12 cellular contexts compared by ENCODE assay signal in the genomic region with DNA sequence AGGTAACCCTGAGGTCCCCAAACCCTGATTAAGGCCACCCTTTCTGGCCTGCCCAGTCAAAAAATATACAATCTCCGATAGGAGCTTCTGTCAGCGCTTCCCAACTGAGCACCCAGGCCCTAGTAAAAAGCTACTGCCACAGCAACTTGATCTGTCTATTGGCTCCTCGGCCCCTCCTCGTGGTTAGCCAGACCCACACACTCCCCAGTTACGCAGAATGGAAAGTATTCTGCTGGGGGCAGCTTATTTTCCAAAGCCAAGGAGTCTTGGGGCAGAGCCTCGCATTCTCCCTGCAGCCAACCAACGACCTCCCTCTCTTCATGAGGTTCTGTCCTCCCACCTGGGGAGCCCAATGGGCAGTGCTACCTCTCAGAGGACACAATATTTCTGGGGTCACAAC. TPM values are rescaled to one million over a fixed set of nuclear protein-coding genes. Genes with fewer than 3 reads are reported as not detected.
DNase-seq lines count a peak whose midpoint lies in the region; ATAC-seq and TF ChIP-seq lines count a peak whose summit lies in the region.
"Had no signal": no experiment of that assay in that cellular context is flagged by ENCODE, and none has a peak within 500 bp of the region (broad histone marks: within the 10 kb centered on the region; RNA-seq: fewer than 3 reads in every experiment).

No MANE protein-coding gene starts in this region.

- no peak for TF ChIP-seq POLR2A in ovary (IDR thresholded peaks at IDR 0.05)
- no peak for TF ChIP-seq POLR2A in vagina (IDR thresholded peaks at IDR 0.05)

- H3K79me2 ChIP-seq in fibroblast of lung (ENCODE audit: control insufficient read depth, insufficient read depth, low read length) (peaks cover 10% of the 10 kb centered on the region), PC-9 (ENCODE audit: low read depth) (no peaks in the 10 kb centered on the region)

- peaks cover 23% of the 10 kb centered on the region for H3K4me1 ChIP-seq in fibroblast of lung (ENCODE audit: control insufficient read depth, extremely low read depth, insufficient read depth, low read length)
- H3K4me1 ChIP-seq in ovary (ENCODE audit: insufficient read depth): peaks cover 49% of the 10 kb centered on the region
- peaks cover 57% of the 10 kb centered on the region for H3K4me1 ChIP-seq in vagina
- H3K4me1 ChIP-seq in PC-9 (replicated peaks; ENCODE audit: insufficient read depth): no peaks in the 10 kb centered on the region

- TF ChIP-seq EP300 in ovary (IDR thresholded peaks at IDR 0.05): no peak

- H4K20me1 ChIP-seq in fibroblast of lung (ENCODE audit: control insufficient read depth, extremely low read depth, insufficient read depth, low read length) (no peaks in the 10 kb centered on the region), PC-9 (ENCODE audit: insufficient read depth) (no peaks in the 10 kb centered on the region)

- POLR2A ChIA-PET in PC-9 (lab: Charles Lee; ENCODE audit: unreplicated experiment): no interaction called here

- no peak for ATAC-seq in Right ventricle myocardium superior (ENCODE audit: poor library complexity)

- peak; percentile 51 for DNase-seq in cardiac septum (ENCODE audit: low spot score)
- DNase-seq in Right ventricle myocardium superior: no peak
- DNase-seq in fibroblast of lung (ENCODE audit: low read depth in 2 of 2): peak in 1 of 2 donors; percentile 84
- peak in 1 of 5 donors; percentile 31 for DNase-seq in ovary
- DNase-seq in vagina (ENCODE audit: extremely low spot score in 2 of 2): no peak
- DNase-seq in stimulated activated CD4-positive, alpha-beta T cell treated with anti-CD3 and anti-CD28 coated beads, Interleukin-4, amount 100 ng/mL, for 24 hours: no peak
- no peak for DNase-seq in NCI-H1092 treated with DMSO at 0.1 percent for 48 hours (lab: John Stamatoyannopoulos, UW)
- DNase-seq in PC-9: no peak
- DNase-seq: activated naive CD4-positive, alpha-beta T cell; GF-D8; KG1 had no signal

- H3K9me3 ChIP-seq in fibroblast of lung (ENCODE audit: control insufficient read depth, insufficient read depth, low read depth, low read length): no peaks in the 10 kb centered on the region
- no peaks in the 10 kb centered on the region for H3K9me3 ChIP-seq in ovary
- no peaks in the 10 kb centered on the region for H3K9me3 ChIP-seq in vagina
- H3K9me3 ChIP-seq in PC-9 (ENCODE audit: insufficient read depth, low read depth): no peaks in the 10 kb centered on the region

- H3K9ac ChIP-seq in fibroblast of lung (ENCODE audit: insufficient read depth, low read length): no peak overlapping the region

- H3K27ac ChIP-seq in fibroblast of lung (ENCODE audit: insufficient read depth, low read length) (peak overlapping the region; percentile 79), ovary (peak overlapping the region; percentile 91 to 97), vagina (peak overlapping the region; percentile 83), PC-9 (no peak overlapping the region)
- H3K27ac ChIP-seq: VCaP had no signal

- H3K4me2 ChIP-seq in fibroblast of lung (ENCODE audit: extremely low read depth, insufficient read depth, low read length) (no peak overlapping the region), PC-9 (no peak overlapping the region)

- 71 to 80% (median 76%) methylated on average over 7 of the region's 7 CpGs for WGBS in ovary, 3 donors

- H3F3A ChIP-seq in PC-9 (ENCODE audit: insufficient read depth, low read depth): no peaks in the 10 kb centered on the region

- TF ChIP-seq CTCF in fibroblast of lung (conservative IDR thresholded peaks at IDR 0.05 in 1 of 2, IDR thresholded peaks at IDR 0.05 in 1 of 2; ENCODE audit: low read depth in 1 of 2, low read length in 2 of 2) (no peak), ovary (IDR thresholded peaks at IDR 0.05) (no peak), vagina (IDR thresholded peaks at IDR 0.05) (no peak), PC-9 (conservative IDR thresholded peaks at IDR 0.05) (no peak)

- intact Hi-C loops in cardiac septum (cut with DNase I) (loop anchor here (2.0 kb wide), 2 partner anchors 24 to 32 kb away; a partner anchor contains a TSS), Right ventricle myocardium superior (cut with DNase I) (no loop called here), ovary (cut with DNase I) (no loop called here), vagina (cut with DNase I) (no loop called here), PC-9 (cut with micrococcal nuclease; ENCODE audit: unreplicated experiment) (no loop called here)

- H3K9me2 ChIP-seq in PC-9 (ENCODE audit: insufficient read depth): no peaks in the 10 kb centered on the region

- no peaks in the 10 kb centered on the region for H3K36me3 ChIP-seq in fibroblast of lung (ENCODE audit: control insufficient read depth, insufficient read depth, low read length)
- H3K36me3 ChIP-seq in ovary: no peaks in the 10 kb centered on the region
- H3K36me3 ChIP-seq in vagina: no peaks in the 10 kb centered on the region
- no peaks in the 10 kb centered on the region for H3K36me3 ChIP-seq in PC-9 (ENCODE audit: low read depth)

- no peaks in the 10 kb centered on the region for H3K27me3 ChIP-seq in fibroblast of lung (ENCODE audit: control insufficient read depth, insufficient read depth, low read length)
- no peaks in the 10 kb centered on the region for H3K27me3 ChIP-seq in ovary
- H3K27me3 ChIP-seq in vagina: no peaks in the 10 kb centered on the region
- no peaks in the 10 kb centered on the region; the same call in 1 of the 2 replicates for H3K27me3 ChIP-seq in PC-9 (ENCODE audit: insufficient read depth, low read depth)

- no TSS peak for BruUV-seq in PC-9 (replicated peaks; lab: Mats Ljungman, UMichigan)

- CTCF ChIA-PET in PC-9 (lab: Charles Lee): no interaction called here

- H2AFZ ChIP-seq in fibroblast of lung (ENCODE audit: low read length) (no peak overlapping the region), PC-9 (no peak overlapping the region)

- no peak overlapping the region for H3K4me3 ChIP-seq in fibroblast of lung (replicated peaks in 1 of 4; ENCODE audit: control extremely low read depth in 1 of 4, insufficient read depth in 1 of 4, low read depth in 3 of 4, low read length in 4 of 4)
- H3K4me3 ChIP-seq in ovary: no peak overlapping the region
- H3K4me3 ChIP-seq in vagina: no peak overlapping the region
- H3K4me3 ChIP-seq in PC-9: no peak overlapping the region

RNA-seq across cellular contexts. Expression of a gene that starts 32.1 kb away (rescaled TPM):
- total RNA-seq in cardiac septum (19.8 TPM), Right ventricle myocardium superior (9.4 TPM), fibroblast of lung (17.2 and 22.5 TPM in 2 replicates), ovary (10 to 100 TPM; 15.7 to 58.1 (median 40.0) TPM), vagina (11.0 TPM), PC-9 (2021) (5.6 and 6.5 TPM in 2 replicates)
- polyA plus RNA-seq in fibroblast of lung (13.6 and 15.0 TPM in 2 replicates), ovary (10 to 100 TPM; 21.4 to 26.3 TPM)
- 11.2 and 12.9 TPM in 2 replicates for polyA plus RNA-seq in fibroblast of lung (2012)
- polyA minus RNA-seq in fibroblast of lung (ENCODE audit: low replicate concordance): 44.6 and 47.4 TPM in 2 replicates

RNA-seq across cellular contexts. Expression of a gene that starts 51.8 kb away (rescaled TPM):
- total RNA-seq in cardiac septum (30.1 TPM), Right ventricle myocardium superior (19.1 TPM), fibroblast of lung (9.2 and 11.7 TPM in 2 replicates), ovary (10 to 100 TPM; 29.8 to 72.6 (median 43.3) TPM), vagina (22.1 TPM), PC-9 (2021) (27.5 and 28.9 TPM in 2 replicates)
- polyA plus RNA-seq in fibroblast of lung (6.4 TPM in 2 replicates), ovary (10 to 100 TPM; 13.4 to 31.4 TPM)
- polyA plus RNA-seq in fibroblast of lung (2012): 5.6 and 7.3 TPM in 2 replicates
- 6.3 and 8.3 TPM in 2 replicates for polyA minus RNA-seq in fibroblast of lung (ENCODE audit: low replicate concordance)
